In genomic region chr15:45611305-45611704, GRCh38 we compare ENCODE assay signal across 11 cellular contexts. TPM values are rescaled to one million over a fixed set of nuclear protein-coding genes. Genes with fewer than 3 reads are reported as not detected.
DNase-seq lines count a peak whose midpoint lies in the region; ATAC-seq and TF ChIP-seq lines count a peak whose summit lies in the region.
"Had no signal": no experiment of that assay in that cellular context is flagged by ENCODE, and none has a peak within 500 bp of the region (broad histone marks: within the 10 kb centered on the region; RNA-seq: fewer than 3 reads in every experiment).

No MANE protein-coding gene starts in this region.

- H3K9me3 ChIP-seq in A673 (ENCODE audit: low read depth, low read length, poor library complexity, severe bottlenecking), result no peaks in the 10 kb centered on the region

- ATAC-seq in SK-N-SH treated with all-trans-retinoic acid at 6 μM for 48 hours, result peak; percentile 33; the same call in 2 of the 3 replicates

- no peak overlapping the region for H3K27ac ChIP-seq in A673 (ENCODE audit: low read depth, low read length, poor library complexity, severe bottlenecking)

- peak; percentile 62 for TF ChIP-seq CTCF in A673 (conservative IDR thresholded peaks at IDR 0.05; ENCODE audit: low read depth, low read length)
- TF ChIP-seq CTCF in GM12875 (IDR thresholded peaks at IDR 0.05; ENCODE audit: borderline replicate concordance, insufficient read depth, low read depth, low read length), result 0 out of 2 replicates have a peak, but pooled peaks have one; percentile 21

- CTCF ChIA-PET in A673 (lab: Charles Lee), result interaction anchor here (0.5 to 1.3 kb wide), 5 partner anchors 16 to 417 kb away, joined by 3 to 7 read pairs (median 5); no protein-coding TSS in a partner anchor
- CTCF ChIA-PET in activated CD4-positive, alpha-beta memory T cell treated with anti-CD3 and anti-CD28 coated beads, Interleukin-2, amount 10 ng/mL, durations not matched to agents 7 days and 5 days (lab: Charles Lee), result interaction anchor here (0.6 to 3.8 kb wide), 16 partner anchors 8 to 182 kb away, joined by 3 to 75 read pairs (median 3); partner anchors contain the start of gene BLOC1S6

- H3K27me3 Mint-ChIP-seq in activated CD4-positive, alpha-beta memory T cell treated with anti-CD3 and anti-CD28 coated beads, Interleukin-2, amount 10 ng/mL, durations not matched to agents 7 days and 5 days, result no peaks in the 10 kb centered on the region
- H3K27me3 Mint-ChIP-seq: activated naive CD4-positive, alpha-beta T cell treated with anti-CD3 and anti-CD28 coated beads, Interleukin-2, amount 50 U/mL, for 24 hours had no signal

- BruUV-seq in A673 (replicated peaks; lab: Mats Ljungman, UMichigan), result no TSS peak

- peaks cover 7% of the 10 kb centered on the region for H3K36me3 Mint-ChIP-seq in activated CD4-positive, alpha-beta memory T cell treated with anti-CD3 and anti-CD28 coated beads, Interleukin-2, amount 10 ng/mL, durations not matched to agents 7 days and 5 days (ENCODE audit: low read depth)
- H3K36me3 Mint-ChIP-seq: activated naive CD4-positive, alpha-beta T cell treated with anti-CD3 and anti-CD28 coated beads, Interleukin-2, amount 50 U/mL, for 24 hours had no signal

- no peaks in the 10 kb centered on the region for H3K9me3 Mint-ChIP-seq in activated CD4-positive, alpha-beta memory T cell treated with anti-CD3 and anti-CD28 coated beads, Interleukin-2, amount 10 ng/mL, durations not matched to agents 7 days and 5 days
- H3K9me3 Mint-ChIP-seq: activated naive CD4-positive, alpha-beta T cell treated with anti-CD3 and anti-CD28 coated beads, Interleukin-2, amount 50 U/mL, for 24 hours had no signal

- POLR2A ChIA-PET in A673 (lab: Charles Lee; ENCODE audit: low non-redundant PET), result interaction anchor here (0.6 kb wide), 1 partner anchor 76 kb away, joined by 3 read pairs; no protein-coding TSS in a partner anchor
- POLR2A ChIA-PET in activated CD4-positive, alpha-beta memory T cell treated with anti-CD3 and anti-CD28 coated beads, Interleukin-2, amount 10 ng/mL, durations not matched to agents 7 days and 5 days (lab: Charles Lee), result interaction anchor here (0.7 to 3.8 kb wide), 3 partner anchors 19 to 152 kb away, joined by 3 to 23 read pairs (median 5); partner anchors contain the start of gene BLOC1S6

- peaks cover 19% of the 10 kb centered on the region for H3K4me1 Mint-ChIP-seq in activated CD4-positive, alpha-beta memory T cell treated with anti-CD3 and anti-CD28 coated beads, Interleukin-2, amount 10 ng/mL, durations not matched to agents 7 days and 5 days
- H3K4me1 Mint-ChIP-seq: activated naive CD4-positive, alpha-beta T cell treated with anti-CD3 and anti-CD28 coated beads, Interleukin-2, amount 50 U/mL, for 24 hours had no signal

- H3K4me3 Mint-ChIP-seq in activated CD4-positive, alpha-beta memory T cell treated with anti-CD3 and anti-CD28 coated beads, Interleukin-2, amount 10 ng/mL, durations not matched to agents 7 days and 5 days, result no peak overlapping the region
- H3K4me3 Mint-ChIP-seq: activated naive CD4-positive, alpha-beta T cell treated with anti-CD3 and anti-CD28 coated beads, Interleukin-2, amount 50 U/mL, for 24 hours had no signal

- no peaks in the 10 kb centered on the region for H3K27me3 ChIP-seq in A673 (replicated peaks; ENCODE audit: insufficient read depth, low read depth, low read length, poor library complexity)

- H3K27ac Mint-ChIP-seq in activated CD4-positive, alpha-beta memory T cell treated with anti-CD3 and anti-CD28 coated beads, Interleukin-2, amount 10 ng/mL, durations not matched to agents 7 days and 5 days, result no peak overlapping the region
- H3K27ac Mint-ChIP-seq: activated naive CD4-positive, alpha-beta T cell treated with anti-CD3 and anti-CD28 coated beads, Interleukin-2, amount 50 U/mL, for 24 hours had no signal

- intact Hi-C loops in A673 (cut with micrococcal nuclease; ENCODE audit: unreplicated experiment) (loop anchor here (5.0 to 10.0 kb wide), 2 partner anchors 307 to 449 kb away; no protein-coding TSS in a partner anchor), posterior cingulate gyrus (cut with DNase I) (no loop called here)

- no peak overlapping the region for H3K4me3 ChIP-seq in A673 (ENCODE audit: low read depth, low read length, poor library complexity, severe bottlenecking)
- H3K4me3 ChIP-seq in GM12875 (ENCODE audit: low read depth, low read length), result no peak overlapping the region

- peaks cover 8% of the 10 kb centered on the region for H3K36me3 ChIP-seq in A673 (ENCODE audit: insufficient read depth, low read length, poor library complexity, severe bottlenecking)

- no peaks in the 10 kb centered on the region for H3K4me1 ChIP-seq in A673 (ENCODE audit: insufficient read depth, low read length, poor library complexity, severe bottlenecking)

- DNase-seq in A673 (ENCODE audit: low spot score) (peak; percentile 40), inferior parietal cortex (ENCODE audit: extremely low spot score) (peak; percentile 68), activated gamma-delta T cell treated with Interleukin-2 at 50 U/mL for 16 hours (no peak), posterior cingulate gyrus (no peak)
- no peak for DNase-seq in activated CD4-positive, alpha-beta memory T cell treated with anti-CD3 and anti-CD28 coated beads, Interleukin-2, amount 10 ng/mL, durations not matched to agents 7 days and 5 days
- DNase-seq in stimulated activated CD4-positive, alpha-beta T cell treated with anti-CD3 and anti-CD28 coated beads, Interleukin-1b, Interleukin-23, amount 100 ng/mL, for 48 hours, result no peak
- DNase-seq: NCI-H1694, retina had no signal

TF ChIP-seq in SK-N-SH treated with all-trans-retinoic acid at 6 μM for 48 hours, 23 proteins besides CTCF, POLR2A, EP300 and RAD21 (continues in another document):
- TF ChIP-seq POU6F1 (CRISPR knock-in tag; IDR thresholded peaks at IDR 0.05; ENCODE audit: borderline replicate concordance, low read depth) (no peak), ARNTL (CRISPR knock-in tag; IDR thresholded peaks at IDR 0.05; ENCODE audit: borderline replicate concordance, low read depth) (no peak), PATZ1 (CRISPR knock-in tag; IDR thresholded peaks at IDR 0.05; ENCODE audit: borderline replicate concordance) (no peak), CSRNP3 (CRISPR knock-in tag; IDR thresholded peaks at IDR 0.05) (no peak)

RNA-seq across cellular contexts. Expression of gene SQOR, which starts 23.5 kb away (rescaled TPM):
- 4.3 and 4.9 TPM in 2 replicates for total RNA-seq in A673 (2021)
- 100 to 1,000 TPM; 139 to 142 TPM for total RNA-seq in activated CD4-positive, alpha-beta memory T cell treated with anti-CD3 and anti-CD28 coated beads, Interleukin-2, amount 10 ng/mL, durations not matched to agents 7 days and 5 days

RNA-seq across cellular contexts. Expression of gene BLOC1S6, which starts 24.1 kb away (rescaled TPM):
- total RNA-seq in A673 (2021), result 51.7 and 55.6 TPM in 2 replicates
- 10 to 100 TPM; 39.3 to 43.1 TPM for total RNA-seq in activated CD4-positive, alpha-beta memory T cell treated with anti-CD3 and anti-CD28 coated beads, Interleukin-2, amount 10 ng/mL, durations not matched to agents 7 days and 5 days

Comparison
In these comparisons a context has a peak if more than half of its experiments do, and no peak if none do; other contexts are left out.
1. DNase-seq: peak in A673 (single experiment) and inferior parietal cortex (single experiment); none in activated gamma-delta T cell treated with Interleukin-2 at 50 U/mL for 16 hours (single experiment), activated CD4-positive, alpha-beta memory T cell treated with anti-CD3 and anti-CD28 coated beads, Interleukin-2, amount 10 ng/mL, durations not matched to agents 7 days and 5 days (single experiment), stimulated activated CD4-positive, alpha-beta T cell treated with anti-CD3 and anti-CD28 coated beads, Interleukin-1b, Interleukin-23, amount 100 ng/mL, for 48 hours (single experiment) and posterior cingulate gyrus (0 of 10).
2. RNA of gene SQOR, which starts 23.5 kb away (total RNA-seq): 139 to 142 TPM in activated CD4-positive, alpha-beta memory T cell treated with anti-CD3 and anti-CD28 coated beads, Interleukin-2, amount 10 ng/mL, durations not matched to agents 7 days and 5 days; 4.3 to 4.9 TPM in A673; every median in the first group is over 10 times any median in the second.